ENCODE assay signal across 1 cellular context in genomic region chr16:56909484-56910113, GRCh38.
TF ChIP-seq lines count a peak whose summit lies in the region.

No MANE protein-coding gene starts in this region.

TF ChIP-seq in GM23338, 12 proteins besides CTCF, POLR2A, EP300 and RAD21:
- TF ChIP-seq CREB1 (CRISPR knock-in tag; IDR thresholded peaks at IDR 0.05; ENCODE audit: low read depth) (no peak), ZNF331 (CRISPR knock-in tag; IDR thresholded peaks at IDR 0.05; ENCODE audit: low read depth) (no peak), JUNB (IDR thresholded peaks at IDR 0.05; ENCODE audit: unreplicated experiment) (no peak)
- TF ChIP-seq, protein P1, sequence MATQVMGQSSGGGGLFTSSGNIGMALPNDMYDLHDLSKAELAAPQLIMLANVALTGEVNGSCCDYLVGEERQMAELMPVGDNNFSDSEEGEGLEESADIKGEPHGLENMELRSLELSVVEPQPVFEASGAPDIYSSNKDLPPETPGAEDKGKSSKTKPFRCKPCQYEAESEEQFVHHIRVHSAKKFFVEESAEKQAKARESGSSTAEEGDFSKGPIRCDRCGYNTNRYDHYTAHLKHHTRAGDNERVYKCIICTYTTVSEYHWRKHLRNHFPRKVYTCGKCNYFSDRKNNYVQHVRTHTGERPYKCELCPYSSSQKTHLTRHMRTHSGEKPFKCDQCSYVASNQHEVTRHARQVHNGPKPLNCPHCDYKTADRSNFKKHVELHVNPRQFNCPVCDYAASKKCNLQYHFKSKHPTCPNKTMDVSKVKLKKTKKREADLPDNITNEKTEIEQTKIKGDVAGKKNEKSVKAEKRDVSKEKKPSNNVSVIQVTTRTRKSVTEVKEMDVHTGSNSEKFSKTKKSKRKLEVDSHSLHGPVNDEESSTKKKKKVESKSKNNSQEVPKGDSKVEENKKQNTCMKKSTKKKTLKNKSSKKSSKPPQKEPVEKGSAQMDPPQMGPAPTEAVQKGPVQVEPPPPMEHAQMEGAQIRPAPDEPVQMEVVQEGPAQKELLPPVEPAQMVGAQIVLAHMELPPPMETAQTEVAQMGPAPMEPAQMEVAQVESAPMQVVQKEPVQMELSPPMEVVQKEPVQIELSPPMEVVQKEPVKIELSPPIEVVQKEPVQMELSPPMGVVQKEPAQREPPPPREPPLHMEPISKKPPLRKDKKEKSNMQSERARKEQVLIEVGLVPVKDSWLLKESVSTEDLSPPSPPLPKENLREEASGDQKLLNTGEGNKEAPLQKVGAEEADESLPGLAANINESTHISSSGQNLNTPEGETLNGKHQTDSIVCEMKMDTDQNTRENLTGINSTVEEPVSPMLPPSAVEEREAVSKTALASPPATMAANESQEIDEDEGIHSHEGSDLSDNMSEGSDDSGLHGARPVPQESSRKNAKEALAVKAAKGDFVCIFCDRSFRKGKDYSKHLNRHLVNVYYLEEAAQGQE (IDR thresholded peaks at IDR 0.05; ENCODE audit: unreplicated experiment), result no peak
- TF ChIP-seq, protein P2, sequence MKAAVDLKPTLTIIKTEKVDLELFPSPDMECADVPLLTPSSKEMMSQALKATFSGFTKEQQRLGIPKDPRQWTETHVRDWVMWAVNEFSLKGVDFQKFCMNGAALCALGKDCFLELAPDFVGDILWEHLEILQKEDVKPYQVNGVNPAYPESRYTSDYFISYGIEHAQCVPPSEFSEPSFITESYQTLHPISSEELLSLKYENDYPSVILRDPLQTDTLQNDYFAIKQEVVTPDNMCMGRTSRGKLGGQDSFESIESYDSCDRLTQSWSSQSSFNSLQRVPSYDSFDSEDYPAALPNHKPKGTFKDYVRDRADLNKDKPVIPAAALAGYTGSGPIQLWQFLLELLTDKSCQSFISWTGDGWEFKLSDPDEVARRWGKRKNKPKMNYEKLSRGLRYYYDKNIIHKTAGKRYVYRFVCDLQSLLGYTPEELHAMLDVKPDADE (IDR thresholded peaks at IDR 0.05), result no peak
